Comparison of ENCODE assay signal across 15 cellular contexts in the genomic region with DNA sequence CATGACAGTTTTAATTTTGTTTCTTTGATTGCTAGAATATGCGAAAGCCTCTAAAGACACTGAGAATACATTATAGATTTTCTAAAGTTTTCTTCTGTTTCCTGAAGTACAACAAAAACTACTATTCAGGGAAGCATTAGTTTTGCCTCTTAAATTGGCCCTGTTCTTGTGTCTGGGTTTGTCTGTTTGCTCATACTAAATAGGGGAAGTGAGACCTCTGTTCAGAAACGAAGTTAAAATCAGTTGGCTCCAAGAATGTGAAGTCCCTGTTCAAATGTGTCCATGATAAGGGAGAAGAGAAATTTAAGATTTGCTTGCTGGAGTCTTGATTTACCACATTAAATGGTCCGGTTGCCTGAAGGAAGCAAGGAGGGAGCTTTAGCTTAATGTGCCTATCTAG.
DNase-seq lines count a peak whose midpoint lies in the region; ATAC-seq and TF ChIP-seq lines count a peak whose summit lies in the region.
"Had no signal": no experiment of that assay in that cellular context is flagged by ENCODE, and none has a peak within 500 bp of the region (broad histone marks: within the 10 kb centered on the region; RNA-seq: fewer than 3 reads in every experiment).

No MANE protein-coding gene starts in this region.

- DNase-seq in HFFc6 (no peak), MV-4-11 (lab: John Stamatoyannopoulos, UW) (peak; percentile 65), medulla oblongata (ENCODE audit: extremely low spot score) (peak; percentile 42), glutamatergic neuron (no peak), A172 (ENCODE audit: low spot score) (no peak), GM03348 (ENCODE audit: low spot score) (no peak), glomerular visceral epithelial cell (ENCODE audit: extremely low spot score) (no peak)
- DNase-seq: activated CD4-positive, alpha-beta T cell treated with anti-CD3 and anti-CD28 coated beads for 4 hours; activated effector memory CD4-positive, alpha-beta T cell treated with anti-CD3 and anti-CD28 coated beads, Interleukin-2, amount 50 U/mL, for 16 hours; islet precursor cell; NCI-H510A had no signal

- no peaks in the 10 kb centered on the region for H3K36me3 Mint-ChIP-seq in HFFc6 (ENCODE audit: low read depth)
- no peaks in the 10 kb centered on the region for H3K36me3 Mint-ChIP-seq in glutamatergic neuron (ENCODE audit: unreplicated experiment)
- H3K36me3 Mint-ChIP-seq: CD14-positive monocyte; natural killer cell treated with Interleukin-12 subunit alpha and Interleukin-12 subunit beta and Interleukin-15 and Interleukin-18, amount 100 ng/mL, for 72 hours had no signal

- TF ChIP-seq CTCF in HFFc6 (IDR thresholded peaks at IDR 0.05) (no peak), glutamatergic neuron (IDR thresholded peaks at IDR 0.05; ENCODE audit: partially characterized antibody, unreplicated experiment) (no peak)

- H3K4me1 Mint-ChIP-seq in HFFc6 (ENCODE audit: low read depth) (peaks cover 19% of the 10 kb centered on the region; the same call in 1 of the 2 replicates), glutamatergic neuron (ENCODE audit: low read depth, unreplicated experiment) (peaks cover 6% of the 10 kb centered on the region)
- H3K4me1 Mint-ChIP-seq: central memory CD8-positive, alpha-beta T cell had no signal

- peaks cover 5% of the 10 kb centered on the region for H3K9me3 Mint-ChIP-seq in HFFc6
- H3K9me3 Mint-ChIP-seq in glutamatergic neuron (ENCODE audit: unreplicated experiment): peaks cover 3% of the 10 kb centered on the region

- H3K27me3 Mint-ChIP-seq in HFFc6 (ENCODE audit: insufficient read depth): no peaks in the 10 kb centered on the region; the same call in 1 of the 2 replicates
- no peaks in the 10 kb centered on the region for H3K27me3 Mint-ChIP-seq in glutamatergic neuron (ENCODE audit: unreplicated experiment)
- H3K27me3 Mint-ChIP-seq: central memory CD8-positive, alpha-beta T cell; natural killer cell treated with Interleukin-12 subunit alpha and Interleukin-12 subunit beta and Interleukin-15 and Interleukin-18, amount 100 ng/mL, for 72 hours had no signal

- H3K27ac Mint-ChIP-seq in HFFc6 (peak overlapping the region; percentile 68; the same call in 1 of the 2 replicates), glutamatergic neuron (ENCODE audit: unreplicated experiment) (no peak overlapping the region)
- H3K27ac Mint-ChIP-seq: natural killer cell treated with Interleukin-12 subunit alpha and Interleukin-12 subunit beta and Interleukin-15 and Interleukin-18, amount 100 ng/mL, for 72 hours had no signal

- H3K4me3 Mint-ChIP-seq in HFFc6 (peak overlapping the region; percentile 70; the same call in 1 of the 2 replicates), glutamatergic neuron (ENCODE audit: unreplicated experiment) (no peak overlapping the region)
- H3K4me3 Mint-ChIP-seq: CD14-positive monocyte; central memory CD8-positive, alpha-beta T cell; natural killer cell treated with Interleukin-12 subunit alpha and Interleukin-12 subunit beta and Interleukin-15 and Interleukin-18, amount 100 ng/mL, for 72 hours had no signal

- peak; percentile 81 for ATAC-seq in GM18505 (IDR thresholded peaks at IDR 0.05; ENCODE audit: unreplicated experiment)
- ATAC-seq: natural killer cell treated with Interleukin-12 subunit alpha and Interleukin-12 subunit beta and Interleukin-15 and Interleukin-18, amount 100 ng/mL, for 72 hours had no signal

- no peak for TF ChIP-seq POLR2A in GM18505 (IDR thresholded peaks at IDR 0.05; ENCODE audit: borderline replicate concordance, extremely low read depth, insufficient read depth, insufficient read length)

Comparison
In these comparisons a context has a peak if more than half of its experiments do, and no peak if none do; other contexts are left out.
1. DNase-seq: peak in MV-4-11 (single experiment) and medulla oblongata (single experiment); none in HFFc6 (single experiment), glutamatergic neuron (single experiment), A172 (single experiment), GM03348 (single experiment) and glomerular visceral epithelial cell (single experiment).